ENCODE assay signal across 24 cellular contexts in the genomic region with DNA sequence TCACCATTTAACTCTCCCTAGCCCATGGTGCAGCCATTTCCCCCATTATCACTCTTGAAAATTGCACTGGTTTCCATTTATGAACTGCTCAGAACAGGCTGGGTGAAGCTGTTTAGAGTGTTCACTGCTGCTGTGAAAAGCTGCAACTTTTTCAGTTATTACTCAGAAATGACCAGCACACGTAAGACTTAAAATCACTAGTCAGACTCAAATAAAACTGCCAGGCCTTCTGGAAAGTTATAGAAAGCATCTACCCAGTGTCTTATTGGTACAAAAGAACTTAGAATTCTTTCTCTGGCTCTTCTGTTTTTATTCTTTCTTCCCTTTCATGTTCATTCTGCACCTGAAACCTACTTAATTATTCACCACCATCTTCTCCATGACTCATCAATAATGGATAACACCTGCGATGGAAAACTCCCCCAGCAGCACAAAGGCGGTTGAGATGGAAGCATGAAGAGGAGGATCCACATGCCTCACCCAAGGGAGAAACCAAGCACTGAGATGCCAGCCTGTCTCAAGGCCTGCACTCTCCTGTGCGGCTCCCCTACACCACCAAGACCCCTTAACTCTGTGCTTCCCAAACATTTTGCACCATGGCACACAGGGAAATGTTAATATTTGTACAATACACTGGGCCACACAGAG.
DNase-seq lines count a peak whose midpoint lies in the region; ATAC-seq and TF ChIP-seq lines count a peak whose summit lies in the region.
"Had no signal": no experiment of that assay in that cellular context is flagged by ENCODE, and none has a peak within 500 bp of the region (broad histone marks: within the 10 kb centered on the region; RNA-seq: fewer than 3 reads in every experiment).

No MANE protein-coding gene starts in this region.

- TF ChIP-seq POLR2A in gastroesophageal sphincter (IDR thresholded peaks at IDR 0.05): no peak

- no peak for TF ChIP-seq CTCF in gastroesophageal sphincter (IDR thresholded peaks at IDR 0.05)

- peak; percentile 7 for DNase-seq in activated CD4-positive, alpha-beta T cell treated with anti-CD3 and anti-CD28 coated beads for 48 hours
- DNase-seq in activated CD4-positive, alpha-beta T cell treated with anti-CD3 and anti-CD28 coated beads for 4 hours: no peak
- peak; percentile 15 for DNase-seq in COLO668 (lab: John Stamatoyannopoulos, UW; ENCODE audit: unreplicated experiment)
- DNase-seq in NCI-H146 treated with DMSO at 0.1 percent for 48 hours (lab: John Stamatoyannopoulos, UW; ENCODE audit: unreplicated experiment): peak; percentile 40
- no peak for DNase-seq in neuronal stem cell (ENCODE audit: low spot score)
- DNase-seq in dermis blood vessel endothelial cell: no peak
- no peak for DNase-seq in germinal center (ENCODE audit: low spot score)
- DNase-seq: activated CD8-positive, alpha-beta T cell treated with anti-CD3 and anti-CD28 coated beads for 36 hours; aorta; CD4-positive, alpha-beta T cell; effector CD4-positive, alpha-beta T cell; EL; left colon; naive thymus-derived CD8-positive, alpha-beta T cell; NCI-H1694; NCI-H446 treated with DMSO at 0.1 percent for 48 hours; NCI-H774; occipital lobe; T-cell had no signal

- H2AK5ac ChIP-seq in neuronal stem cell (ENCODE audit: low read depth, low read length): no peak overlapping the region

- H2BK120ac ChIP-seq in neuronal stem cell (ENCODE audit: low read depth, low read length): no peak overlapping the region

- H3K9ac ChIP-seq in neuronal stem cell (ENCODE audit: low read depth, low read length, poor library complexity): no peak overlapping the region

- no peak overlapping the region for H2BK15ac ChIP-seq in neuronal stem cell (ENCODE audit: low read length)

- no peak overlapping the region for H3K4me2 ChIP-seq in neuronal stem cell (ENCODE audit: insufficient read depth, low read length, poor library complexity, severe bottlenecking)

- H2AFZ ChIP-seq in neuronal stem cell (ENCODE audit: low read length): no peak overlapping the region

- H4K91ac ChIP-seq in neuronal stem cell (ENCODE audit: low read depth, low read length, poor library complexity): no peak overlapping the region

- H3K27me3 ChIP-seq in neuronal stem cell (ENCODE audit: control insufficient read depth in 3 of 3, insufficient read depth in 3 of 3, low read depth in 1 of 3, low read length in 3 of 3) (peaks cover 0 to 63% (median 0%) of the 10 kb centered on the region in 3 experiments), gastroesophageal sphincter (no peaks in the 10 kb centered on the region)

- no peak overlapping the region for H4K8ac ChIP-seq in neuronal stem cell (ENCODE audit: low read depth, low read length)

- no peak overlapping the region for H3K4ac ChIP-seq in neuronal stem cell (ENCODE audit: low read length)

- H3K14ac ChIP-seq in neuronal stem cell (ENCODE audit: low read length): no peak overlapping the region

- no peak overlapping the region for H3K23ac ChIP-seq in neuronal stem cell (ENCODE audit: low read depth, low read length, poor library complexity)

- H2BK5ac ChIP-seq in neuronal stem cell (ENCODE audit: low read length): no peak overlapping the region

- TF ChIP-seq EP300 in gastroesophageal sphincter (IDR thresholded peaks at IDR 0.05): no peak

- no peak overlapping the region for H2BK12ac ChIP-seq in neuronal stem cell (ENCODE audit: low read length)

- WGBS in neuronal stem cell (ENCODE audit: extremely low coverage in 2 of 2, insufficient read length in 2 of 2, insufficient replicate concordance in 1 of 2), 2 donors: no CpG with 5 or more reads among the region's 4 CpGs
- WGBS in gastroesophageal sphincter (ENCODE audit: low coverage in 1 of 2), 2 donors: 96 to 97% methylated on average over 3 to 4 of the region's 4 CpGs

- no peaks in the 10 kb centered on the region for H3K9me3 ChIP-seq in neuronal stem cell (replicated peaks in 1 of 2; ENCODE audit: control insufficient read depth in 2 of 2, insufficient read depth in 1 of 2, low read depth in 1 of 2, low read length in 2 of 2)
- no peaks in the 10 kb centered on the region for H3K9me3 ChIP-seq in gastroesophageal sphincter
- H3K9me3 ChIP-seq: HAP-1, prostate gland, thoracic aorta had no signal

- H3K79me1 ChIP-seq in neuronal stem cell (ENCODE audit: low read depth, low read length): no peaks in the 10 kb centered on the region

- no peak overlapping the region for H3K27ac ChIP-seq in neuronal stem cell (replicated peaks; ENCODE audit: low read length)
- H3K27ac ChIP-seq in gastroesophageal sphincter: no peak overlapping the region
- H3K27ac ChIP-seq: prostate gland, thoracic aorta had no signal

- peak overlapping the region; percentile 1 for H3K18ac ChIP-seq in neuronal stem cell (ENCODE audit: low read length)

- ATAC-seq in gastroesophageal sphincter: no peak
- ATAC-seq: activated CD8-positive, alpha-beta T cell treated with anti-CD3 and anti-CD28 coated beads for 36 hours; left colon; naive thymus-derived CD8-positive, alpha-beta T cell; T-cell; WTC11 had no signal

- H3K4me3 ChIP-seq in neuronal stem cell (ENCODE audit: low read length in 2 of 2): no peak overlapping the region
- no peak overlapping the region for H3K4me3 ChIP-seq in gastroesophageal sphincter
- H3K4me3 ChIP-seq: HAP-1, prostate gland, thoracic aorta had no signal

- H3K36me3 ChIP-seq in neuronal stem cell (replicated peaks in 1 of 2; ENCODE audit: control insufficient read depth in 2 of 2, insufficient read depth in 2 of 2, low read length in 2 of 2) (no peaks in the 10 kb centered on the region), gastroesophageal sphincter (no peaks in the 10 kb centered on the region)
- H3K36me3 ChIP-seq: HAP-1, prostate gland, thoracic aorta had no signal

- peaks cover 4 to 19% of the 10 kb centered on the region in 2 donors for H3K4me1 ChIP-seq in neuronal stem cell (ENCODE audit: control insufficient read depth in 2 of 2, insufficient read depth in 1 of 2, low read depth in 1 of 2, low read length in 2 of 2)
- H3K4me1 ChIP-seq in gastroesophageal sphincter: no peaks in the 10 kb centered on the region
- H3K4me1 ChIP-seq: prostate gland had no signal

Comparison
In these comparisons a context has a peak if more than half of its experiments do, and no peak if none do; other contexts are left out.
1. DNase-seq: peak in activated CD4-positive, alpha-beta T cell treated with anti-CD3 and anti-CD28 coated beads for 48 hours (single experiment), COLO668 (single experiment) and NCI-H146 treated with DMSO at 0.1 percent for 48 hours (single experiment); none in activated CD4-positive, alpha-beta T cell treated with anti-CD3 and anti-CD28 coated beads for 4 hours (0 of 2), neuronal stem cell (single experiment), dermis blood vessel endothelial cell (single experiment) and germinal center (single experiment).